Comparison of ENCODE assay signal across 14 cellular contexts in the genomic region with DNA sequence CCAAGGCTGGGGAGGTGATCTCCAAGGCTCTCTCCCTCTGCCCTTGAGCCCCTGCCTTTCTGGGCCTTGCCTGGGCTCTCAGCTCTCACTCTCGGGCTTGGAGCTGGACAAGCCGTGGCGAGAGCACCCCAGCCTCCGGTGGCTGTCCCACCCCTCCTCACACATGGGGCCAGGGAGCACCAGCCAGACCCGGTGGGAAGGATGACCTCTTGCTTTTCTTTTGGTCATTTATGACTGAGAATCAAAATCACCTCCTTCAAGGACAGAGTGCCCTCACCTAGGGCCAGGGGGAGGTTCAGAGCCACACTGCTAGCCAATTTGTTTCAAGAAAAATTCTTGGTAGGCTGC. TPM values are rescaled to one million over a fixed set of nuclear protein-coding genes. Genes with fewer than 3 reads are reported as not detected.
DNase-seq lines count a peak whose midpoint lies in the region; ATAC-seq lines count a peak whose summit lies in the region.
"Had no signal": no experiment of that assay in that cellular context is flagged by ENCODE, and none has a peak within 500 bp of the region (broad histone marks: within the 10 kb centered on the region; RNA-seq: fewer than 3 reads in every experiment).

No MANE protein-coding gene starts in this region.

- CTCF ChIA-PET in activated CD8-positive, alpha-beta T cell treated with anti-CD3 and anti-CD28 coated beads, Interleukin-2, amount 10 ng/mL, durations not matched to agents 7 days and 5 days (lab: Charles Lee): interaction anchor here (1.2 to 12.6 kb wide), 5 partner anchors 12 to 88 kb away, joined by 3 to 167 read pairs (median 5); no protein-coding TSS in a partner anchor

- peaks cover 14% of the 10 kb centered on the region for H3K36me3 Mint-ChIP-seq in stimulated activated naive CD8-positive, alpha-beta T cell treated with anti-CD3 and anti-CD28 coated beads, Interleukin-15, Interleukin-2, amounts not matched to agents 100 ng/mL and 50 ng/mL, for 24 hours (ENCODE audit: low read depth)
- peaks cover 60% of the 10 kb centered on the region for H3K36me3 Mint-ChIP-seq in activated CD8-positive, alpha-beta T cell treated with anti-CD3 and anti-CD28 coated beads, Interleukin-2, amount 10 ng/mL, durations not matched to agents 7 days and 5 days (ENCODE audit: low read depth)
- H3K36me3 Mint-ChIP-seq in immature natural killer cell: peaks cover 0 to 9% (median 4%) of the 10 kb centered on the region in 3 donors
- H3K36me3 Mint-ChIP-seq: WTC11 had no signal

- POLR2A ChIA-PET in activated CD8-positive, alpha-beta T cell treated with anti-CD3 and anti-CD28 coated beads, Interleukin-2, amount 10 ng/mL, durations not matched to agents 7 days and 5 days (lab: Charles Lee): interaction anchor here (1.1 to 4.6 kb wide), 8 partner anchors 10 to 89 kb away, joined by 4 to 31 read pairs (median 14); partner anchors contain the start of genes SKP1 and TCF7

- DNase-seq in stimulated activated naive CD8-positive, alpha-beta T cell treated with anti-CD3 and anti-CD28 coated beads, Interleukin-15, Interleukin-2, amounts not matched to agents 100 U/mL and 50 U/mL, for 24 hours: no peak
- no peak for DNase-seq in activated CD8-positive, alpha-beta T cell treated with anti-CD3 and anti-CD28 coated beads, Interleukin-2, amount 10 ng/mL, durations not matched to agents 7 days and 5 days
- DNase-seq in immature natural killer cell (no peak), NOMO-1 (lab: John Stamatoyannopoulos, UW; ENCODE audit: unreplicated experiment in 2 of 2) (no peak), COR-L47 (lab: John Stamatoyannopoulos, UW) (no peak)
- DNase-seq: AML-193, GF-D8, KG1, NCI-H1048, NCI-H2081 treated with DMSO at 0.1 percent for 48 hours, NCI-H510A had no signal

- H3K27ac Mint-ChIP-seq in stimulated activated naive CD8-positive, alpha-beta T cell treated with anti-CD3 and anti-CD28 coated beads, Interleukin-15, Interleukin-2, amounts not matched to agents 100 ng/mL and 50 ng/mL, for 24 hours: peak overlapping the region; percentile 98
- peak overlapping the region; percentile 91 for H3K27ac Mint-ChIP-seq in activated CD8-positive, alpha-beta T cell treated with anti-CD3 and anti-CD28 coated beads, Interleukin-2, amount 10 ng/mL, durations not matched to agents 7 days and 5 days
- peak overlapping the region; percentile 93 to 98 (median 97) for H3K27ac Mint-ChIP-seq in immature natural killer cell

- H3K9me3 Mint-ChIP-seq in stimulated activated naive CD8-positive, alpha-beta T cell treated with anti-CD3 and anti-CD28 coated beads, Interleukin-15, Interleukin-2, amounts not matched to agents 100 ng/mL and 50 ng/mL, for 24 hours: no peaks in the 10 kb centered on the region
- H3K9me3 Mint-ChIP-seq in activated CD8-positive, alpha-beta T cell treated with anti-CD3 and anti-CD28 coated beads, Interleukin-2, amount 10 ng/mL, durations not matched to agents 7 days and 5 days (ENCODE audit: insufficient read depth): no peaks in the 10 kb centered on the region
- H3K9me3 Mint-ChIP-seq in immature natural killer cell: no peaks in the 10 kb centered on the region
- H3K9me3 Mint-ChIP-seq: WTC11 had no signal

- H3K4me1 Mint-ChIP-seq in stimulated activated naive CD8-positive, alpha-beta T cell treated with anti-CD3 and anti-CD28 coated beads, Interleukin-15, Interleukin-2, amounts not matched to agents 100 ng/mL and 50 ng/mL, for 24 hours (ENCODE audit: low read depth): peaks cover 100% of the 10 kb centered on the region
- peaks cover 100% of the 10 kb centered on the region for H3K4me1 Mint-ChIP-seq in activated CD8-positive, alpha-beta T cell treated with anti-CD3 and anti-CD28 coated beads, Interleukin-2, amount 10 ng/mL, durations not matched to agents 7 days and 5 days (ENCODE audit: low read depth)
- peaks cover 96 to 98% of the 10 kb centered on the region in 2 donors for H3K4me1 Mint-ChIP-seq in immature natural killer cell

- ATAC-seq in stimulated activated naive CD8-positive, alpha-beta T cell treated with anti-CD3 and anti-CD28 coated beads, Interleukin-15, Interleukin-2, amounts not matched to agents 100 U/mL and 50 U/mL, for 24 hours: no peak
- ATAC-seq in activated CD8-positive, alpha-beta T cell treated with anti-CD3 and anti-CD28 coated beads, Interleukin-2, amount 10 ng/mL, durations not matched to agents 7 days and 5 days: no peak
- ATAC-seq in GM19463 (IDR thresholded peaks at IDR 0.05; ENCODE audit: unreplicated experiment): no peak
- ATAC-seq: WTC11 had no signal

- no peaks in the 10 kb centered on the region for H3K27me3 Mint-ChIP-seq in stimulated activated naive CD8-positive, alpha-beta T cell treated with anti-CD3 and anti-CD28 coated beads, Interleukin-15, Interleukin-2, amounts not matched to agents 100 ng/mL and 50 ng/mL, for 24 hours
- no peaks in the 10 kb centered on the region for H3K27me3 Mint-ChIP-seq in activated CD8-positive, alpha-beta T cell treated with anti-CD3 and anti-CD28 coated beads, Interleukin-2, amount 10 ng/mL, durations not matched to agents 7 days and 5 days (ENCODE audit: low read depth)
- peaks cover 12 to 22% (median 18%) of the 10 kb centered on the region in 3 donors for H3K27me3 Mint-ChIP-seq in immature natural killer cell (ENCODE audit: low read depth in 3 of 3)

- H3K4me3 Mint-ChIP-seq in stimulated activated naive CD8-positive, alpha-beta T cell treated with anti-CD3 and anti-CD28 coated beads, Interleukin-15, Interleukin-2, amounts not matched to agents 100 ng/mL and 50 ng/mL, for 24 hours: peak overlapping the region; percentile 74
- H3K4me3 Mint-ChIP-seq in activated CD8-positive, alpha-beta T cell treated with anti-CD3 and anti-CD28 coated beads, Interleukin-2, amount 10 ng/mL, durations not matched to agents 7 days and 5 days: peak overlapping the region; percentile 77
- H3K4me3 Mint-ChIP-seq in immature natural killer cell: peak overlapping the region in 4 of 5 donors; percentile 39 to 77 (median 58)
- H3K4me3 Mint-ChIP-seq: WTC11 had no signal

RNA-seq across cellular contexts. Expression of gene TCF7, which starts 14.1 kb away (rescaled TPM):
- 10 to 100 TPM; 93.4 to 97.8 TPM for total RNA-seq in activated CD8-positive, alpha-beta T cell treated with anti-CD3 and anti-CD28 coated beads, Interleukin-2, amount 10 ng/mL, durations not matched to agents 7 days and 5 days
- 10 to 100 TPM; 14.9 to 50.9 (median 38.2) TPM for polyA plus RNA-seq in immature natural killer cell

RNA-seq across cellular contexts. Expression of gene SKP1, which starts 48.1 kb away (rescaled TPM):
- 100 to 1,000 TPM; 203 to 206 TPM for total RNA-seq in activated CD8-positive, alpha-beta T cell treated with anti-CD3 and anti-CD28 coated beads, Interleukin-2, amount 10 ng/mL, durations not matched to agents 7 days and 5 days
- polyA plus RNA-seq in immature natural killer cell: 1,000 to 10,000 TPM in 2 of 3 donors, 100 to 1,000 TPM in 1; 955 to 1,349 (median 1,131) TPM
